18 cellular contexts compared by ENCODE assay signal in genomic region chr10:25382029-25382810, GRCh38.
DNase-seq lines count a peak whose midpoint lies in the region; ATAC-seq and TF ChIP-seq lines count a peak whose summit lies in the region.
"Had no signal": no experiment of that assay in that cellular context is flagged by ENCODE, and none has a peak within 500 bp of the region (broad histone marks: within the 10 kb centered on the region; RNA-seq: fewer than 3 reads in every experiment).

No MANE protein-coding gene starts in this region.

- H3K36me3 Mint-ChIP-seq in H9 (ENCODE audit: insufficient read depth in 1 of 3, low read depth in 3 of 3): peaks cover 0 to 4% (median 2%) of the 10 kb centered on the region in 3 experiments; a peak in 4 of 7 replicates
- no peaks in the 10 kb centered on the region for H3K36me3 Mint-ChIP-seq in neural progenitor cell
- H3K36me3 Mint-ChIP-seq: CD4-positive, CD25-positive, alpha-beta regulatory T cell had no signal

- peak overlapping the region; percentile 48 for H2BK120ac ChIP-seq in H9 (ENCODE audit: low read depth, low read length, poor library complexity, severe bottlenecking)

- in situ Hi-C loops in astrocyte of the spinal cord (cut with HindIII; ENCODE audit: low sequenced_read_pairs): no loop called here

- no peaks in the 10 kb centered on the region for H3K79me1 ChIP-seq in H9 (ENCODE audit: insufficient read depth, low read depth, low read length, poor library complexity, severe bottlenecking)

- H3K4me3 ChIP-seq in astrocyte of the spinal cord (ENCODE audit: low read depth, low read length) (no peak overlapping the region), neural progenitor cell (no peak overlapping the region), H7 (ENCODE audit: insufficient read depth, low read depth, low read length) (no peak overlapping the region), coronary artery (no peak overlapping the region)
- H3K4me3 ChIP-seq: A549, Peyer's patch had no signal

- no peak overlapping the region for H2BK5ac ChIP-seq in H9 (ENCODE audit: insufficient read length, low read length)

- H3K27ac ChIP-seq in H9 (ENCODE audit: insufficient read length, low read depth, low read length): no peak overlapping the region
- H3K27ac ChIP-seq in neural progenitor cell: no peak overlapping the region
- H3K27ac ChIP-seq in coronary artery: no peak overlapping the region
- H3K27ac ChIP-seq: A549, Peyer's patch had no signal

- ATAC-seq in GM21515 (IDR thresholded peaks at IDR 0.05; ENCODE audit: unreplicated experiment): no peak
- ATAC-seq: A549 had no signal

- H3K36me3 ChIP-seq in neural progenitor cell (no peaks in the 10 kb centered on the region), H7 (replicated peaks; ENCODE audit: control insufficient read depth, insufficient read depth, low read length) (no peaks in the 10 kb centered on the region)
- H3K36me3 ChIP-seq: Peyer's patch had no signal

- H3K27me3 ChIP-seq in H9 (ENCODE audit: insufficient read depth, low read length) (no peaks in the 10 kb centered on the region), neural progenitor cell (no peaks in the 10 kb centered on the region), H7 (ENCODE audit: control insufficient read depth, insufficient read depth, low read length) (no peaks in the 10 kb centered on the region)
- H3K27me3 ChIP-seq: Peyer's patch had no signal

- H3K9me3 Mint-ChIP-seq in H9: peaks cover 3 to 11% of the 10 kb centered on the region in 2 experiments; a peak in 4 of 5 replicates
- peaks cover 12% of the 10 kb centered on the region for H3K9me3 Mint-ChIP-seq in neural progenitor cell

- H3K4me2 ChIP-seq in H9 (ENCODE audit: insufficient read depth, insufficient read length, low read length): no peak overlapping the region
- no peak overlapping the region for H3K4me2 ChIP-seq in neural progenitor cell
- H3K4me2 ChIP-seq: A549 had no signal

- H3K4ac ChIP-seq in H9 (ENCODE audit: low read depth, low read length): no peak overlapping the region

- H3K9ac ChIP-seq in H9 (ENCODE audit: extremely low read depth, insufficient read length, low read length) (no peak overlapping the region), neural progenitor cell (no peak overlapping the region)

- no peak overlapping the region for H2BK15ac ChIP-seq in H9 (ENCODE audit: low read depth, low read length)

- H3K18ac ChIP-seq in H9 (ENCODE audit: insufficient read length, low read depth, low read length): no peak overlapping the region

- no peak overlapping the region for H4K91ac ChIP-seq in H9 (ENCODE audit: insufficient read length, low read depth, low read length)

- H3K4me1 ChIP-seq in H9 (ENCODE audit: insufficient read depth, low read length) (no peaks in the 10 kb centered on the region), neural progenitor cell (no peaks in the 10 kb centered on the region)
- H3K4me1 ChIP-seq: A549, Peyer's patch had no signal

- no peak overlapping the region for H2BK20ac ChIP-seq in H9 (ENCODE audit: low read depth, low read length, poor library complexity, severe bottlenecking)

- H2AFZ ChIP-seq in H9 (ENCODE audit: low read length) (no peak overlapping the region), neural progenitor cell (replicated peaks) (peak overlapping the region; percentile 50)

- no peak overlapping the region for H2BK12ac ChIP-seq in H9 (ENCODE audit: insufficient read length, low read depth, low read length)

- no peaks in the 10 kb centered on the region for H3K23me2 ChIP-seq in H9 (ENCODE audit: insufficient read length, low read depth, low read length, poor library complexity, severe bottlenecking)

- no peak overlapping the region for H3K14ac ChIP-seq in H9 (ENCODE audit: insufficient read depth, low read length)

- no peaks in the 10 kb centered on the region for H3F3A ChIP-seq in neural progenitor cell (ENCODE audit: low read depth)

- no CpG with 5 or more reads among the region's 7 CpGs for WGBS in H9 (ENCODE audit: extremely low coverage, insufficient read length, low lambda C conversion rate)

- H3K23ac ChIP-seq in H9 (ENCODE audit: insufficient read length, low read depth, low read length): no peak overlapping the region

- no peak for DNase-seq in H9
- DNase-seq in astrocyte of the spinal cord (ENCODE audit: low read depth, low spot score): peak; percentile 1
- DNase-seq in head of caudate nucleus: peak in 34 of 42 donors; percentile 7 to 82 (median 42)
- DNase-seq in neural progenitor cell (ENCODE audit: low spot score): no peak
- no peak for DNase-seq in NCI-H748 treated with DMSO at 0.1 percent for 48 hours (lab: John Stamatoyannopoulos, UW)
- no peak for DNase-seq in H7
- DNase-seq in coronary artery (ENCODE audit: low spot score): no peak
- DNase-seq: CD4-positive, CD25-positive, alpha-beta regulatory T cell; HFFc6; KBM-7; NCI-H1048; NCI-H1694 treated with DMSO at 0.1 percent for 48 hours; NCI-H446 treated with DMSO at 0.1 percent for 48 hours; NCI-H82; Peyer's patch; SHP77 had no signal

- no peak overlapping the region for H4K8ac ChIP-seq in H9 (replicated peaks; ENCODE audit: insufficient read length, low read depth, low read length)

- H3K79me2 ChIP-seq in H9 (ENCODE audit: insufficient read depth, low read length) (no peaks in the 10 kb centered on the region), neural progenitor cell (ENCODE audit: low read depth) (no peaks in the 10 kb centered on the region)

- H3K4me3 Mint-ChIP-seq in H9 (no peak overlapping the region), neural progenitor cell (no peak overlapping the region)
- H3K4me3 Mint-ChIP-seq: CD4-positive, CD25-positive, alpha-beta regulatory T cell; HFFc6 had no signal

- peaks cover 16 to 24% of the 10 kb centered on the region in 2 experiments for H3K4me1 Mint-ChIP-seq in H9
- peaks cover 16% of the 10 kb centered on the region for H3K4me1 Mint-ChIP-seq in neural progenitor cell
- H3K4me1 Mint-ChIP-seq: CD4-positive, CD25-positive, alpha-beta regulatory T cell had no signal

- peak overlapping the region in 2 of 3 experiments; percentile 27 to 55; a peak in 2 of 7 replicates for H3K27ac Mint-ChIP-seq in H9
- no peak overlapping the region for H3K27ac Mint-ChIP-seq in neural progenitor cell
- H3K27ac Mint-ChIP-seq: CD4-positive, CD25-positive, alpha-beta regulatory T cell; HFFc6 had no signal

- H3K27me3 Mint-ChIP-seq in H9 (ENCODE audit: low read depth) (no peaks in the 10 kb centered on the region), neural progenitor cell (ENCODE audit: insufficient read depth, low read depth) (no peaks in the 10 kb centered on the region)
- H3K27me3 Mint-ChIP-seq: CD4-positive, CD25-positive, alpha-beta regulatory T cell had no signal

- H2AK5ac ChIP-seq in H9 (ENCODE audit: insufficient read length, low read length): no peak overlapping the region

- H4K5ac ChIP-seq in H9 (ENCODE audit: insufficient read length, low read depth, low read length): no peak overlapping the region

- H3K9me3 ChIP-seq in H9 (ENCODE audit: control insufficient read depth, low read depth, low read length): no peaks in the 10 kb centered on the region
- H3K9me3 ChIP-seq in neural progenitor cell (ENCODE audit: low read depth): no peaks in the 10 kb centered on the region
- H3K9me3 ChIP-seq: A549, Peyer's patch had no signal

- H4K20me1 ChIP-seq in H9 (ENCODE audit: control insufficient read depth, insufficient read depth, insufficient read length) (no peaks in the 10 kb centered on the region), neural progenitor cell (ENCODE audit: low read depth) (no peaks in the 10 kb centered on the region)

- H3K56ac ChIP-seq in H9 (ENCODE audit: insufficient read length, low read depth, low read length): no peak overlapping the region

- TF ChIP-seq CTCF in H9 (conservative IDR thresholded peaks at IDR 0.05): no peak
- no peak for TF ChIP-seq CTCF in astrocyte of the spinal cord (IDR thresholded peaks at IDR 0.05; ENCODE audit: low read depth, low read length)
- no peak for TF ChIP-seq CTCF in neural progenitor cell (IDR thresholded peaks at IDR 0.05)
- TF ChIP-seq CTCF in coronary artery (IDR thresholded peaks at IDR 0.05): no peak

- intact Hi-C loops in head of caudate nucleus (cut with DNase I): no loop called here

- no peak overlapping the region for H3T11ph ChIP-seq in H9 (ENCODE audit: low read length)

Comparison
In these comparisons a context has a peak if more than half of its experiments do, and no peak if none do; other contexts are left out.
1. DNase-seq: peak in astrocyte of the spinal cord (single experiment) and head of caudate nucleus (34 of 42); none in H9 (single experiment), neural progenitor cell (single experiment), NCI-H748 treated with DMSO at 0.1 percent for 48 hours (single experiment), H7 (single experiment) and coronary artery (single experiment).